ENCODE assay signal across 26 cellular contexts in genomic region chr16:84234656-84235285, GRCh38. TPM values are rescaled to one million over a fixed set of nuclear protein-coding genes. Genes with fewer than 3 reads are reported as not detected.
DNase-seq lines count a peak whose midpoint lies in the region; ATAC-seq and TF ChIP-seq lines count a peak whose summit lies in the region.
"Had no signal": no experiment of that assay in that cellular context is flagged by ENCODE, and none has a peak within 500 bp of the region (broad histone marks: within the 10 kb centered on the region; RNA-seq: fewer than 3 reads in every experiment).

No MANE protein-coding gene starts in this region.

- ATAC-seq in GM19452 (IDR thresholded peaks at IDR 0.05; ENCODE audit: unreplicated experiment) (no peak), GM18868 (IDR thresholded peaks at IDR 0.05; ENCODE audit: unreplicated experiment) (no peak), HG02610 (IDR thresholded peaks at IDR 0.05; ENCODE audit: unreplicated experiment) (no peak)
- ATAC-seq: activated CD8-positive, alpha-beta T cell treated with anti-CD3 and anti-CD28 coated beads, Interleukin-2, amount 10 ng/mL, durations not matched to agents 7 days and 5 days; HepG2; naive thymus-derived CD4-positive, alpha-beta T cell; stimulated activated naive B cell treated with anti-CD40 and anti-IgM and Interleukin-4, amounts not matched to agents 10 μg/mL and 1 μg/mL and 100 μg/mL, for 72 hours had no signal

- H3K4me3 Mint-ChIP-seq in mesothelial cell of epicardium, result no peak overlapping the region
- H3K4me3 Mint-ChIP-seq: activated CD8-positive, alpha-beta T cell treated with anti-CD3 and anti-CD28 coated beads, Interleukin-2, amount 10 ng/mL, durations not matched to agents 7 days and 5 days; activated T-helper 1 cell treated with anti-CD3 and anti-CD28 coated beads, Interleukin-12 subunit alpha, Interleukin-12 subunit beta, Interleukin-2, Interleukin-4 antibody, amounts not matched to agents 30 ng/mL and 10 ng/mL and 1 ng/mL, durations not matched to agents 14 hours and 24 hours and 36 hours; CD4-positive, CD25-positive, alpha-beta regulatory T cell; naive thymus-derived CD4-positive, alpha-beta T cell; stimulated activated naive B cell treated with anti-CD40 and anti-IgM and Interleukin-4, amounts not matched to agents 10 μg/mL and 1 μg/mL and 100 μg/mL, for 72 hours; T-helper 1 cell treated with Interleukin-12 subunit alpha and Interleukin-12 subunit beta and Interleukin-4 antibody, amounts not matched to agents 30 μg/mL and 1 μg/mL, for 36 hours had no signal

- H3K9ac ChIP-seq in Karpas-422 (ENCODE audit: low read length), result no peak overlapping the region

- H3K36me3 Mint-ChIP-seq in mesothelial cell of epicardium, result no peaks in the 10 kb centered on the region
- H3K36me3 Mint-ChIP-seq: CD4-positive, CD25-positive, alpha-beta regulatory T cell; naive thymus-derived CD4-positive, alpha-beta T cell; stimulated activated naive B cell treated with anti-CD40 and anti-IgM and Interleukin-4, amounts not matched to agents 10 μg/mL and 1 μg/mL and 100 μg/mL, for 72 hours had no signal

- H3K4me1 Mint-ChIP-seq in mesothelial cell of epicardium, result peaks cover 13% of the 10 kb centered on the region
- H3K4me1 Mint-ChIP-seq: CD4-positive, CD25-positive, alpha-beta regulatory T cell; naive thymus-derived CD4-positive, alpha-beta T cell; stimulated activated naive B cell treated with anti-CD40 and anti-IgM and Interleukin-4, amounts not matched to agents 10 μg/mL and 1 μg/mL and 100 μg/mL, for 72 hours had no signal

- no peak overlapping the region for H3K4me3 ChIP-seq in sigmoid colon
- no peak overlapping the region for H3K4me3 ChIP-seq in Karpas-422 (ENCODE audit: low read length)
- H3K4me3 ChIP-seq: dorsolateral prefrontal cortex had no signal

- H3K9me3 Mint-ChIP-seq in mesothelial cell of epicardium, result no peaks in the 10 kb centered on the region
- H3K9me3 Mint-ChIP-seq: activated T-helper 1 cell treated with anti-CD3 and anti-CD28 coated beads, Interleukin-12 subunit alpha, Interleukin-12 subunit beta, Interleukin-2, Interleukin-4 antibody, amounts not matched to agents 30 ng/mL and 10 ng/mL and 1 ng/mL, durations not matched to agents 14 hours and 24 hours and 36 hours; T-helper 1 cell treated with Interleukin-12 subunit alpha and Interleukin-12 subunit beta and Interleukin-4 antibody, amounts not matched to agents 30 μg/mL and 1 μg/mL, for 36 hours had no signal

- peaks cover 7% of the 10 kb centered on the region for H3K27me3 Mint-ChIP-seq in mesothelial cell of epicardium (ENCODE audit: low read depth)

- TF ChIP-seq CTCF in mesothelial cell of epicardium (IDR thresholded peaks at IDR 0.05; ENCODE audit: unreplicated experiment), result no peak
- no peak for TF ChIP-seq CTCF in sigmoid colon (IDR thresholded peaks at IDR 0.05)

- DNase-seq in NCI-H146 treated with DMSO at 0.1 percent for 48 hours (lab: John Stamatoyannopoulos, UW; ENCODE audit: unreplicated experiment), result peak; percentile 45
- no peak for DNase-seq in mesothelial cell of epicardium (ENCODE audit: low spot score in 2 of 2, unreplicated experiment in 2 of 2)
- no peak for DNase-seq in sigmoid colon
- no peak for DNase-seq in Karpas-422
- DNase-seq: activated CD8-positive, alpha-beta T cell treated with anti-CD3 and anti-CD28 coated beads, Interleukin-2, amount 10 ng/mL, durations not matched to agents 7 days and 5 days; CD4-positive, CD25-positive, alpha-beta regulatory T cell; DMS79; dorsolateral prefrontal cortex; erythroblast; naive thymus-derived CD4-positive, alpha-beta T cell; NCI-H1694 treated with DMSO at 0.1 percent for 48 hours; NCI-H446; stimulated activated naive B cell treated with anti-CD40 and anti-IgM and Interleukin-4, amounts not matched to agents 10 μg/mL and 1 μg/mL and 100 μg/mL, for 72 hours; trophoblast cell had no signal

- peaks cover 0 to 6% (median 2%) of the 10 kb centered on the region in 4 donors for H3K4me1 ChIP-seq in sigmoid colon
- H3K4me1 ChIP-seq in Karpas-422 (ENCODE audit: low read length), result no peaks in the 10 kb centered on the region

- 55 to 66% methylated on average over 16 of the region's 16 CpGs for WGBS in sigmoid colon, 2 donors

- H3K79me2 ChIP-seq in Karpas-422 (ENCODE audit: low read length), result no peaks in the 10 kb centered on the region

- H4K20me1 ChIP-seq in Karpas-422 (ENCODE audit: insufficient read depth, low read depth, low read length), result no peaks in the 10 kb centered on the region

- no peak overlapping the region for H3K4me2 ChIP-seq in Karpas-422 (ENCODE audit: low read depth, low read length, poor library complexity, severe bottlenecking)

- H3K27me3 ChIP-seq in sigmoid colon, result no peaks in the 10 kb centered on the region
- no peaks in the 10 kb centered on the region for H3K27me3 ChIP-seq in Karpas-422 (ENCODE audit: low read length)

- peak in 2 of 4 donors; percentile 79 to 89 for TF ChIP-seq EP300 in sigmoid colon (IDR thresholded peaks at IDR 0.05)

- intact Hi-C loops in sigmoid colon (cut with DNase I), result no loop called here

- H3K9me3 ChIP-seq in sigmoid colon, result no peaks in the 10 kb centered on the region
- no peaks in the 10 kb centered on the region for H3K9me3 ChIP-seq in Karpas-422 (ENCODE audit: low read length)

- no peaks in the 10 kb centered on the region for H3K9me2 ChIP-seq in Karpas-422 (replicated peaks; ENCODE audit: insufficient read depth, low read length)

- TF ChIP-seq POLR2A in sigmoid colon (IDR thresholded peaks at IDR 0.05), result no peak

- H3K36me3 ChIP-seq in sigmoid colon, result no peaks in the 10 kb centered on the region
- H3K36me3 ChIP-seq in Karpas-422 (ENCODE audit: insufficient read depth, low read length), result no peaks in the 10 kb centered on the region

- no peak overlapping the region for H2AFZ ChIP-seq in Karpas-422 (ENCODE audit: low read length)

- H3K27ac ChIP-seq in cingulate gyrus (ENCODE audit: low read depth, low read length) (peak overlapping the region; percentile 10), sigmoid colon (peak overlapping the region; percentile 12 to 77 (median 54)), Karpas-422 (ENCODE audit: low read length) (no peak overlapping the region)
- H3K27ac ChIP-seq: VCaP had no signal

- H3K27ac Mint-ChIP-seq in mesothelial cell of epicardium, result peak overlapping the region; percentile 59
- H3K27ac Mint-ChIP-seq: activated CD8-positive, alpha-beta T cell treated with anti-CD3 and anti-CD28 coated beads, Interleukin-2, amount 10 ng/mL, durations not matched to agents 7 days and 5 days; activated T-helper 1 cell treated with anti-CD3 and anti-CD28 coated beads, Interleukin-12 subunit alpha, Interleukin-12 subunit beta, Interleukin-2, Interleukin-4 antibody, amounts not matched to agents 30 ng/mL and 10 ng/mL and 1 ng/mL, durations not matched to agents 14 hours and 24 hours and 36 hours; CD4-positive, CD25-positive, alpha-beta regulatory T cell; stimulated activated naive B cell treated with anti-CD40 and anti-IgM and Interleukin-4, amounts not matched to agents 10 μg/mL and 1 μg/mL and 100 μg/mL, for 72 hours; T-helper 1 cell treated with Interleukin-12 subunit alpha and Interleukin-12 subunit beta and Interleukin-4 antibody, amounts not matched to agents 30 μg/mL and 1 μg/mL, for 36 hours had no signal

RNA-seq across cellular contexts. Expression of gene KCNG4, which starts 5.0 kb away (rescaled TPM):
- total RNA-seq in mesothelial cell of epicardium (not detected in 3 replicates), sigmoid colon (not detected)
- polyA plus RNA-seq in sigmoid colon, result not detected
- total RNA-seq in Karpas-422 (2014; rRNA removed; shearing (Covaris generic); ENCODE audit: low replicate concordance), result not detected in 2 replicates
- total RNA-seq: activated CD8-positive, alpha-beta T cell treated with anti-CD3 and anti-CD28 coated beads, Interleukin-2, amount 10 ng/mL, durations not matched to agents 7 days and 5 days; activated T-helper 1 cell treated with anti-CD3 and anti-CD28 coated beads, Interleukin-12 subunit alpha, Interleukin-12 subunit beta, Interleukin-2, Interleukin-4 antibody, amounts not matched to agents 30 ng/mL and 10 ng/mL and 1 ng/mL, durations not matched to agents 14 hours and 24 hours and 36 hours; bronchial epithelial cell; CD4-positive, CD25-positive, alpha-beta regulatory T cell; HepG2; lower leg skin; MCF 10A; naive thymus-derived CD4-positive, alpha-beta T cell had no signal
- polyA plus RNA-seq: AG04450; CD4-positive, CD25-positive, alpha-beta regulatory T cell; HepG2; naive thymus-derived CD4-positive, alpha-beta T cell had no signal

RNA-seq across cellular contexts. Expression of gene ADAD2, which starts 43.8 kb away (rescaled TPM):
- total RNA-seq in mesothelial cell of epicardium (0.34 TPM in 1 of 3 replicates, not detected in the others), sigmoid colon (under 1 TPM in 2 of 4 donors, not detected in 2; 0.36 to 0.83 TPM)
- polyA plus RNA-seq in sigmoid colon, result under 1 TPM in 1 of 3 donors, not detected in 2; 0.29 TPM
- total RNA-seq in Karpas-422 (2014; rRNA removed; shearing (Covaris generic); ENCODE audit: low replicate concordance), result not detected in 2 replicates
- total RNA-seq: activated T-helper 1 cell treated with anti-CD3 and anti-CD28 coated beads, Interleukin-12 subunit alpha, Interleukin-12 subunit beta, Interleukin-2, Interleukin-4 antibody, amounts not matched to agents 30 ng/mL and 10 ng/mL and 1 ng/mL, durations not matched to agents 14 hours and 24 hours and 36 hours; bronchial epithelial cell; CD4-positive, CD25-positive, alpha-beta regulatory T cell; HepG2; MCF 10A had no signal
- polyA plus RNA-seq: AG04450; HepG2; naive thymus-derived CD4-positive, alpha-beta T cell had no signal

RNA-seq across cellular contexts. Expression of gene TAF1C, which starts 47.9 kb away (rescaled TPM):
- total RNA-seq in mesothelial cell of epicardium, result 84.0 to 88.6 TPM (median 84.3 TPM) in 3 replicates
- 10 to 100 TPM; 19.6 to 49.0 (median 30.0) TPM for total RNA-seq in sigmoid colon
- 10 to 100 TPM in 1 of 3 donors, 1 to 10 TPM in 2; 5.4 to 44.7 (median 6.0) TPM for polyA plus RNA-seq in sigmoid colon
- total RNA-seq in Karpas-422 (2014; rRNA removed; shearing (Covaris generic); ENCODE audit: low replicate concordance), result 27.8 and 54.5 TPM in 2 replicates

RNA-seq across cellular contexts. Expression of gene WFDC1, which starts 59.9 kb away (rescaled TPM):
- total RNA-seq in mesothelial cell of epicardium (2.2 to 3.0 TPM (median 2.6 TPM) in 3 replicates), sigmoid colon (100 to 1,000 TPM in 2 of 4 donors, 10 to 100 TPM in 2; 15.3 to 173 (median 103) TPM)
- 1 to 10 TPM; 3.0 to 6.6 (median 3.7) TPM for polyA plus RNA-seq in sigmoid colon
- total RNA-seq in Karpas-422 (2014; rRNA removed; shearing (Covaris generic); ENCODE audit: low replicate concordance), result not detected in 2 replicates
- total RNA-seq: activated CD8-positive, alpha-beta T cell treated with anti-CD3 and anti-CD28 coated beads, Interleukin-2, amount 10 ng/mL, durations not matched to agents 7 days and 5 days; activated T-helper 1 cell treated with anti-CD3 and anti-CD28 coated beads, Interleukin-12 subunit alpha, Interleukin-12 subunit beta, Interleukin-2, Interleukin-4 antibody, amounts not matched to agents 30 ng/mL and 10 ng/mL and 1 ng/mL, durations not matched to agents 14 hours and 24 hours and 36 hours; bronchial epithelial cell; CD4-positive, CD25-positive, alpha-beta regulatory T cell; HepG2; MCF 10A; naive thymus-derived CD4-positive, alpha-beta T cell had no signal
- polyA plus RNA-seq: CD4-positive, CD25-positive, alpha-beta regulatory T cell; HepG2; naive thymus-derived CD4-positive, alpha-beta T cell had no signal
